Comparison of ENCODE assay signal across 2 cellular contexts in the genomic region with DNA sequence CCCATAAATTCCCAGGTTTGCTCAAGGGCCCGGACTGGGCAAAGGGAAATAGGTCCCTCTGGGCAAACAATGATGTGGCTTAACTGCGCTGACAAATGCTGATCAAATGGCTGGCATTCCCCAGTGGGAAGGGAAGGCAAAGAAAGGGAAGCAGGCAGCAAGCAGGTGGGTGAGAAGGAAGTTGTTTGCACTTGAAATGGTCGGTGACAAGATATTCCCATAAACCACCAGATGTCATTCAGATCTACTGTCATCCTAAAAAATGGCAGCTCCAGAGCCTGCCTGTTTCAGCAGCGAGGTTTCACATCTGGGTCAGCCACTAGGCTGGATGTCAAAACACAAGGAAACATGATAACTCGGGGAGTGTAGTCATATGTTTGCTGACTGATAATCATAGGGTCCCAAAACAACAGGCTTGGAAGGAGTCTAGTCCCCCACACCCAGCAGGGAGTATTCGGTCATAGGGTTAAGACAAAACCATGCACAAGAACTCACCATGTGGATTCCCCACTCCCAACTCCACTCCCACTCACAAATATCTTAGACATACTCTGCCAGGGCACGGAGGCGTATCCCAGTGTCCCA.
TF ChIP-seq lines count a peak whose summit lies in the region.

No MANE protein-coding gene starts in this region.

TF ChIP-seq in IMR-90, 13 proteins besides CTCF, POLR2A, EP300 and RAD21:
- TF ChIP-seq, protein P1, sequence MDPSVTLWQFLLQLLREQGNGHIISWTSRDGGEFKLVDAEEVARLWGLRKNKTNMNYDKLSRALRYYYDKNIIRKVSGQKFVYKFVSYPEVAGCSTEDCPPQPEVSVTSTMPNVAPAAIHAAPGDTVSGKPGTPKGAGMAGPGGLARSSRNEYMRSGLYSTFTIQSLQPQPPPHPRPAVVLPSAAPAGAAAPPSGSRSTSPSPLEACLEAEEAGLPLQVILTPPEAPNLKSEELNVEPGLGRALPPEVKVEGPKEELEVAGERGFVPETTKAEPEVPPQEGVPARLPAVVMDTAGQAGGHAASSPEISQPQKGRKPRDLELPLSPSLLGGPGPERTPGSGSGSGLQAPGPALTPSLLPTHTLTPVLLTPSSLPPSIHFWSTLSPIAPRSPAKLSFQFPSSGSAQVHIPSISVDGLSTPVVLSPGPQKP (IDR thresholded peaks at IDR 0.05; ENCODE audit: borderline replicate concordance, low read depth, low read length), result no peak

TF ChIP-seq in K562, 482 proteins besides CTCF, POLR2A, EP300 and RAD21 (continues in another document):
- TF ChIP-seq, protein P2, sequence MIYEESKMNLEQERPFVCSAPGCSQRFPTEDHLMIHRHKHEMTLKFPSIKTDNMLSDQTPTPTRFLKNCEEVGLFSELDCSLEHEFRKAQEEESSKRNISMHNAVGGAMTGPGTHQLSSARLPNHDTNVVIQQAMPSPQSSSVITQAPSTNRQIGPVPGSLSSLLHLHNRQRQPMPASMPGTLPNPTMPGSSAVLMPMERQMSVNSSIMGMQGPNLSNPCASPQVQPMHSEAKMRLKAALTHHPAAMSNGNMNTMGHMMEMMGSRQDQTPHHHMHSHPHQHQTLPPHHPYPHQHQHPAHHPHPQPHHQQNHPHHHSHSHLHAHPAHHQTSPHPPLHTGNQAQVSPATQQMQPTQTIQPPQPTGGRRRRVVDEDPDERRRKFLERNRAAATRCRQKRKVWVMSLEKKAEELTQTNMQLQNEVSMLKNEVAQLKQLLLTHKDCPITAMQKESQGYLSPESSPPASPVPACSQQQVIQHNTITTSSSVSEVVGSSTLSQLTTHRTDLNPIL (CRISPR knock-in tag; IDR thresholded peaks at IDR 0.05), result no peak
- no peak for TF ChIP-seq SREBF2 (CRISPR knock-in tag; IDR thresholded peaks at IDR 0.05)
- TF ChIP-seq ZFX (CRISPR knock-in tag; IDR thresholded peaks at IDR 0.05), result no peak
- no peak for TF ChIP-seq KDM5B (IDR thresholded peaks at IDR 0.05; ENCODE audit: insufficient replicate concordance, low read depth, low read length)
- TF ChIP-seq ZNF75A (CRISPR knock-in tag; IDR thresholded peaks at IDR 0.05), result no peak
- TF ChIP-seq, protein P3, sequence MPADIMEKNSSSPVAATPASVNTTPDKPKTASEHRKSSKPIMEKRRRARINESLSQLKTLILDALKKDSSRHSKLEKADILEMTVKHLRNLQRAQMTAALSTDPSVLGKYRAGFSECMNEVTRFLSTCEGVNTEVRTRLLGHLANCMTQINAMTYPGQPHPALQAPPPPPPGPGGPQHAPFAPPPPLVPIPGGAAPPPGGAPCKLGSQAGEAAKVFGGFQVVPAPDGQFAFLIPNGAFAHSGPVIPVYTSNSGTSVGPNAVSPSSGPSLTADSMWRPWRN (IDR thresholded peaks at IDR 0.05; ENCODE audit: low read depth), result no peak
- TF ChIP-seq, protein P4, sequence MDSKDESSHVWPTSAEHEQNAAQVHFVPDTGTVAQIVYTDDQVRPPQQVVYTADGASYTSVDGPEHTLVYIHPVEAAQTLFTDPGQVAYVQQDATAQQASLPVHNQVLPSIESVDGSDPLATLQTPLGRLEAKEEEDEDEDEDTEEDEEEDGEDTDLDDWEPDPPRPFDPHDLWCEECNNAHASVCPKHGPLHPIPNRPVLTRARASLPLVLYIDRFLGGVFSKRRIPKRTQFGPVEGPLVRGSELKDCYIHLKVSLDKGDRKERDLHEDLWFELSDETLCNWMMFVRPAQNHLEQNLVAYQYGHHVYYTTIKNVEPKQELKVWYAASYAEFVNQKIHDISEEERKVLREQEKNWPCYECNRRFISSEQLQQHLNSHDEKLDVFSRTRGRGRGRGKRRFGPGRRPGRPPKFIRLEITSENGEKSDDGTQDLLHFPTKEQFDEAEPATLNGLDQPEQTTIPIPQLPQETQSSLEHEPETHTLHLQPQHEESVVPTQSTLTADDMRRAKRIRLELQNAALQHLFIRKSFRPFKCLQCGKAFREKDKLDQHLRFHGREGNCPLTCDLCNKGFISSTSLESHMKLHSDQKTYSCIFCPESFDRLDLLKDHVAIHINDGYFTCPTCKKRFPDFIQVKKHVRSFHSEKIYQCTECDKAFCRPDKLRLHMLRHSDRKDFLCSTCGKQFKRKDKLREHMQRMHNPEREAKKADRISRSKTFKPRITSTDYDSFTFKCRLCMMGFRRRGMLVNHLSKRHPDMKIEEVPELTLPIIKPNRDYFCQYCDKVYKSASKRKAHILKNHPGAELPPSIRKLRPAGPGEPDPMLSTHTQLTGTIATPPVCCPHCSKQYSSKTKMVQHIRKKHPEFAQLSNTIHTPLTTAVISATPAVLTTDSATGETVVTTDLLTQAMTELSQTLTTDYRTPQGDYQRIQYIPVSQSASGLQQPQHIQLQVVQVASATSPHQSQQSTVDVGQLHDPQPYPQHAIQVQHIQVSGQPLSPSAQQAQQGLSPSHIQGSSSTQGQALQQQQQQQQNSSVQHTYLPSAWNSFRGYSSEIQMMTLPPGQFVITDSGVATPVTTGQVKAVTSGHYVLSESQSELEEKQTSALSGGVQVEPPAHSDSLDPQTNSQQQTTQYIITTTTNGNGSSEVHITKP (IDR thresholded peaks at IDR 0.05; ENCODE audit: partially characterized antibody), result peak; percentile 8
- no peak for TF ChIP-seq CBX2 (IDR thresholded peaks at IDR 0.05; ENCODE audit: insufficient read depth, low read length, poor library complexity, severe bottlenecking)
- TF ChIP-seq, protein P5, sequence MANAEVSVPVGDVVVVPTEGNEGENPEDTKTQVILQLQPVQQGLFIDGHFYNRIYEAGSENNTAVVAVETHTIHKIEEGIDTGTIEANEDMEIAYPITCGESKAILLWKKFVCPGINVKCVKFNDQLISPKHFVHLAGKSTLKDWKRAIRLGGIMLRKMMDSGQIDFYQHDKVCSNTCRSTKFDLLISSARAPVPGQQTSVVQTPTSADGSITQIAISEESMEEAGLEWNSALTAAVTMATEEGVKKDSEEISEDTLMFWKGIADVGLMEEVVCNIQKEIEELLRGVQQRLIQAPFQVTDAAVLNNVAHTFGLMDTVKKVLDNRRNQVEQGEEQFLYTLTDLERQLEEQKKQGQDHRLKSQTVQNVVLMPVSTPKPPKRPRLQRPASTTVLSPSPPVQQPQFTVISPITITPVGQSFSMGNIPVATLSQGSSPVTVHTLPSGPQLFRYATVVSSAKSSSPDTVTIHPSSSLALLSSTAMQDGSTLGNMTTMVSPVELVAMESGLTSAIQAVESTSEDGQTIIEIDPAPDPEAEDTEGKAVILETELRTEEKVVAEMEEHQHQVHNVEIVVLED (CRISPR knock-in tag; IDR thresholded peaks at IDR 0.05), result no peak
- TF ChIP-seq DACH1 (IDR thresholded peaks at IDR 0.05; ENCODE audit: partially characterized antibody), result no peak
- no peak for TF ChIP-seq ZNF3 (CRISPR knock-in tag; IDR thresholded peaks at IDR 0.05)
- TF ChIP-seq ZSCAN32 (CRISPR knock-in tag; IDR thresholded peaks at IDR 0.05), result no peak
- TF ChIP-seq NCOA6 (IDR thresholded peaks at IDR 0.05), result no peak
- TF ChIP-seq, protein P6, sequence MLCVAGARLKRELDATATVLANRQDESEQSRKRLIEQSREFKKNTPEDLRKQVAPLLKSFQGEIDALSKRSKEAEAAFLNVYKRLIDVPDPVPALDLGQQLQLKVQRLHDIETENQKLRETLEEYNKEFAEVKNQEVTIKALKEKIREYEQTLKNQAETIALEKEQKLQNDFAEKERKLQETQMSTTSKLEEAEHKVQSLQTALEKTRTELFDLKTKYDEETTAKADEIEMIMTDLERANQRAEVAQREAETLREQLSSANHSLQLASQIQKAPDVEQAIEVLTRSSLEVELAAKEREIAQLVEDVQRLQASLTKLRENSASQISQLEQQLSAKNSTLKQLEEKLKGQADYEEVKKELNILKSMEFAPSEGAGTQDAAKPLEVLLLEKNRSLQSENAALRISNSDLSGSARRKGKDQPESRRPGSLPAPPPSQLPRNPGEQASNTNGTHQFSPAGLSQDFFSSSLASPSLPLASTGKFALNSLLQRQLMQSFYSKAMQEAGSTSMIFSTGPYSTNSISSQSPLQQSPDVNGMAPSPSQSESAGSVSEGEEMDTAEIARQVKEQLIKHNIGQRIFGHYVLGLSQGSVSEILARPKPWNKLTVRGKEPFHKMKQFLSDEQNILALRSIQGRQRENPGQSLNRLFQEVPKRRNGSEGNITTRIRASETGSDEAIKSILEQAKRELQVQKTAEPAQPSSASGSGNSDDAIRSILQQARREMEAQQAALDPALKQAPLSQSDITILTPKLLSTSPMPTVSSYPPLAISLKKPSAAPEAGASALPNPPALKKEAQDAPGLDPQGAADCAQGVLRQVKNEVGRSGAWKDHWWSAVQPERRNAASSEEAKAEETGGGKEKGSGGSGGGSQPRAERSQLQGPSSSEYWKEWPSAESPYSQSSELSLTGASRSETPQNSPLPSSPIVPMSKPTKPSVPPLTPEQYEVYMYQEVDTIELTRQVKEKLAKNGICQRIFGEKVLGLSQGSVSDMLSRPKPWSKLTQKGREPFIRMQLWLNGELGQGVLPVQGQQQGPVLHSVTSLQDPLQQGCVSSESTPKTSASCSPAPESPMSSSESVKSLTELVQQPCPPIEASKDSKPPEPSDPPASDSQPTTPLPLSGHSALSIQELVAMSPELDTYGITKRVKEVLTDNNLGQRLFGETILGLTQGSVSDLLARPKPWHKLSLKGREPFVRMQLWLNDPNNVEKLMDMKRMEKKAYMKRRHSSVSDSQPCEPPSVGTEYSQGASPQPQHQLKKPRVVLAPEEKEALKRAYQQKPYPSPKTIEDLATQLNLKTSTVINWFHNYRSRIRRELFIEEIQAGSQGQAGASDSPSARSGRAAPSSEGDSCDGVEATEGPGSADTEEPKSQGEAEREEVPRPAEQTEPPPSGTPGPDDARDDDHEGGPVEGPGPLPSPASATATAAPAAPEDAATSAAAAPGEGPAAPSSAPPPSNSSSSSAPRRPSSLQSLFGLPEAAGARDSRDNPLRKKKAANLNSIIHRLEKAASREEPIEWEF (CRISPR knock-in tag; IDR thresholded peaks at IDR 0.05), result no peak
- no peak for TF ChIP-seq RFX5 (IDR thresholded peaks at IDR 0.05; ENCODE audit: low read depth, low read length)
- TF ChIP-seq ZNF583 (CRISPR knock-in tag; IDR thresholded peaks at IDR 0.05), result no peak
- no peak for TF ChIP-seq NFRKB (IDR thresholded peaks at IDR 0.05; ENCODE audit: low read depth)
- no peak for TF ChIP-seq RBM15 (IDR thresholded peaks at IDR 0.05; ENCODE audit: insufficient read depth, low read length)
- TF ChIP-seq PTRF (tag; IDR thresholded peaks at IDR 0.05), result no peak; the same call in 1 of the 2 replicates
- TF ChIP-seq, protein P7, sequence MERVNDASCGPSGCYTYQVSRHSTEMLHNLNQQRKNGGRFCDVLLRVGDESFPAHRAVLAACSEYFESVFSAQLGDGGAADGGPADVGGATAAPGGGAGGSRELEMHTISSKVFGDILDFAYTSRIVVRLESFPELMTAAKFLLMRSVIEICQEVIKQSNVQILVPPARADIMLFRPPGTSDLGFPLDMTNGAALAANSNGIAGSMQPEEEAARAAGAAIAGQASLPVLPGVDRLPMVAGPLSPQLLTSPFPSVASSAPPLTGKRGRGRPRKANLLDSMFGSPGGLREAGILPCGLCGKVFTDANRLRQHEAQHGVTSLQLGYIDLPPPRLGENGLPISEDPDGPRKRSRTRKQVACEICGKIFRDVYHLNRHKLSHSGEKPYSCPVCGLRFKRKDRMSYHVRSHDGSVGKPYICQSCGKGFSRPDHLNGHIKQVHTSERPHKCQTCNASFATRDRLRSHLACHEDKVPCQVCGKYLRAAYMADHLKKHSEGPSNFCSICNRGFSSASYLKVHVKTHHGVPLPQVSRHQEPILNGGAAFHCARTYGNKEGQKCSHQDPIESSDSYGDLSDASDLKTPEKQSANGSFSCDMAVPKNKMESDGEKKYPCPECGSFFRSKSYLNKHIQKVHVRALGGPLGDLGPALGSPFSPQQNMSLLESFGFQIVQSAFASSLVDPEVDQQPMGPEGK (CRISPR knock-in tag; IDR thresholded peaks at IDR 0.05; ENCODE audit: borderline replicate concordance), result no peak
- no peak for TF ChIP-seq ZNF174 (CRISPR knock-in tag; IDR thresholded peaks at IDR 0.05)
- no peak for TF ChIP-seq ZNF282 (CRISPR knock-in tag; IDR thresholded peaks at IDR 0.05)
- TF ChIP-seq GATAD2A (IDR thresholded peaks at IDR 0.05), result no peak
- TF ChIP-seq ZNF76 (CRISPR knock-in tag; IDR thresholded peaks at IDR 0.05; ENCODE audit: borderline replicate concordance), result no peak
- TF ChIP-seq ZNF778 (CRISPR knock-in tag; IDR thresholded peaks at IDR 0.05), result no peak
- TF ChIP-seq PTTG1 (tag; IDR thresholded peaks at IDR 0.05; ENCODE audit: low read depth), result no peak
- TF ChIP-seq ZNF436 (CRISPR knock-in tag; IDR thresholded peaks at IDR 0.05), result no peak
- no peak for TF ChIP-seq ZNF589 (CRISPR knock-in tag; IDR thresholded peaks at IDR 0.05; ENCODE audit: low read depth)
- TF ChIP-seq, protein P8, sequence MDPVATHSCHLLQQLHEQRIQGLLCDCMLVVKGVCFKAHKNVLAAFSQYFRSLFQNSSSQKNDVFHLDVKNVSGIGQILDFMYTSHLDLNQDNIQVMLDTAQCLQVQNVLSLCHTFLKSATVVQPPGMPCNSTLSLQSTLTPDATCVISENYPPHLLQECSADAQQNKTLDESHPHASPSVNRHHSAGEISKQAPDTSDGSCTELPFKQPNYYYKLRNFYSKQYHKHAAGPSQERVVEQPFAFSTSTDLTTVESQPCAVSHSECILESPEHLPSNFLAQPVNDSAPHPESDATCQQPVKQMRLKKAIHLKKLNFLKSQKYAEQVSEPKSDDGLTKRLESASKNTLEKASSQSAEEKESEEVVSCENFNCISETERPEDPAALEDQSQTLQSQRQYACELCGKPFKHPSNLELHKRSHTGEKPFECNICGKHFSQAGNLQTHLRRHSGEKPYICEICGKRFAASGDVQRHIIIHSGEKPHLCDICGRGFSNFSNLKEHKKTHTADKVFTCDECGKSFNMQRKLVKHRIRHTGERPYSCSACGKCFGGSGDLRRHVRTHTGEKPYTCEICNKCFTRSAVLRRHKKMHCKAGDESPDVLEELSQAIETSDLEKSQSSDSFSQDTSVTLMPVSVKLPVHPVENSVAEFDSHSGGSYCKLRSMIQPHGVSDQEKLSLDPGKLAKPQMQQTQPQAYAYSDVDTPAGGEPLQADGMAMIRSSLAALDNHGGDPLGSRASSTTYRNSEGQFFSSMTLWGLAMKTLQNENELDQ (CRISPR knock-in tag; IDR thresholded peaks at IDR 0.05; ENCODE audit: borderline replicate concordance), result no peak
- no peak for TF ChIP-seq SAFB (IDR thresholded peaks at IDR 0.05; ENCODE audit: borderline replicate concordance, low read depth, low read length)
